13 cellular contexts compared by ENCODE assay signal in genomic region chr10:117960345-117960744, GRCh38.
"Had no signal": no experiment of that assay in that cellular context is flagged by ENCODE, and none has a peak within 500 bp of the region (broad histone marks: within the 10 kb centered on the region; RNA-seq: fewer than 3 reads in every experiment).

No MANE protein-coding gene starts in this region.

- H3K36me3 ChIP-seq: ovary, tibial nerve had no signal

- H3K4me1 ChIP-seq: body of pancreas, tibial nerve had no signal

- H3K27ac ChIP-seq: body of pancreas, ovary, skin epidermis, tibial nerve, VCaP had no signal

- H3K9me3 ChIP-seq: body of pancreas, ovary, tibial nerve had no signal

- H3K27me3 ChIP-seq: body of pancreas, ovary, tibial nerve had no signal

- ATAC-seq: activated CD4-positive, alpha-beta T cell treated with anti-CD3 and anti-CD28 coated beads for 36 hours; activated CD8-positive, alpha-beta T cell treated with anti-CD3 and anti-CD28 coated beads, Interleukin-2, amount 10 ng/mL, durations not matched to agents 7 days and 5 days; activated naive CD8-positive, alpha-beta T cell treated with anti-CD3 and anti-CD28 coated beads, Interleukin-2, amount 50 U/mL, for 24 hours; body of pancreas had no signal

- H3K4me3 ChIP-seq: body of pancreas, ovary, skin epidermis, tibial nerve had no signal

- DNase-seq: activated CD4-positive, alpha-beta T cell treated with anti-CD3 and anti-CD28 coated beads for 36 hours; activated CD8-positive, alpha-beta T cell treated with anti-CD3 and anti-CD28 coated beads, Interleukin-2, amount 10 ng/mL, durations not matched to agents 7 days and 5 days; activated naive CD4-positive, alpha-beta T cell treated with Interleukin-2 at 50 U/mL for 16 hours; activated naive CD8-positive, alpha-beta T cell treated with anti-CD3 and anti-CD28 coated beads, Interleukin-2, amount 50 U/mL, for 24 hours; body of pancreas; erythroblast; foreskin melanocyte; head of caudate nucleus; ovary; SW 1271 had no signal
